In the genomic region with DNA sequence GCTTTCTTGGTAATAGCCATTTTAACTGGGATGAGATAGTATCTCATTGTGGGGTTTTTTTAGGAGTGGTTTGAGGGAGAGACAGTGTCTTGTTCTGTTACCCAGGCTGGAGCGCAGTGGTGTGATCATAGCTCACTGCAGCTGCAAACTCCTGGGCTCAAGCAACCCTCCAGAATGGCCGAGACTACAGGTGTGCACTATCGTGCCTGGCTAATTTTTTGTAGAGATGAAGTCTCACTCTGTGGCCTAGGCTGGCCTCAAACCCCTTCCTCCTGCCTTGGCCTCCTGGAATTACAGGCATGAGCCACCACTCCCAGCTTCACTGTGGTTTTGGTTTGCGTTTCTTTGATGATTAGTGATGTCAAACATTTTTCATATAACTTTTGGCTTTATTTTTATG, we compare ENCODE assay signal across 18 cellular contexts.
DNase-seq lines count a peak whose midpoint lies in the region; ATAC-seq and TF ChIP-seq lines count a peak whose summit lies in the region.
"Had no signal": no experiment of that assay in that cellular context is flagged by ENCODE, and none has a peak within 500 bp of the region (broad histone marks: within the 10 kb centered on the region; RNA-seq: fewer than 3 reads in every experiment).

No MANE protein-coding gene starts in this region.

- no peaks in the 10 kb centered on the region for H3K9me3 ChIP-seq in DND-41 (ENCODE audit: insufficient read depth, low read length, severe bottlenecking)
- H3K9me3 ChIP-seq: BE2C; BLaER1 treated with 17β-estradiol and CSF1 and Interleukin-3, amounts not matched to agents 10 nM and 100 nM; HAP-1 had no signal

- TF ChIP-seq CTCF in DND-41 (IDR thresholded peaks at IDR 0.05; ENCODE audit: borderline replicate concordance, extremely low read depth, low read length, poor library complexity, severe bottlenecking) (no peak), nephron progenitor cell (IDR thresholded peaks at IDR 0.05) (no peak)

- H3K36me3 ChIP-seq in DND-41 (ENCODE audit: insufficient read depth, low read length), result no peaks in the 10 kb centered on the region
- H3K36me3 ChIP-seq: BE2C, HAP-1 had no signal

- H4K20me1 ChIP-seq in DND-41 (ENCODE audit: insufficient read depth, low read length), result no peaks in the 10 kb centered on the region
- H4K20me1 ChIP-seq: BLaER1 treated with 17β-estradiol and CSF1 and Interleukin-3, amounts not matched to agents 10 nM and 100 nM had no signal

- H3K4me1 Mint-ChIP-seq in activated T-cell treated with anti-CD3 and anti-CD28 coated beads, Interleukin-2, amount 50 U/mL, for 72 hours (ENCODE audit: low read depth), result no peaks in the 10 kb centered on the region
- H3K4me1 Mint-ChIP-seq in nephron progenitor cell, result peaks cover 35% of the 10 kb centered on the region

- DNase-seq in activated T-cell treated with anti-CD3 and anti-CD28 coated beads, Interleukin-2, amount 50 U/mL, for 72 hours, result no peak
- DNase-seq in activated T-cell treated with anti-CD3 and anti-CD28 coated beads, Interleukin-2, amount 50 U/mL, for 48 hours, result no peak
- DNase-seq in DND-41 (peak; percentile 68), nephron progenitor cell (no peak), NOMO-1 (lab: John Stamatoyannopoulos, UW; ENCODE audit: unreplicated experiment in 2 of 2) (no peak), A172 (ENCODE audit: low spot score) (no peak)
- peak; percentile 28 for DNase-seq in Jurkat, Clone E6-1 (ENCODE audit: low read depth, low spot score)
- DNase-seq: AML-193; CD4-positive, alpha-beta T cell; CD8-positive, alpha-beta memory T cell; DMS79; GF-D8; GOT3 had no signal

- no peak overlapping the region for H3K4me2 ChIP-seq in DND-41 (ENCODE audit: insufficient read depth, low read length)
- H3K4me2 ChIP-seq: BLaER1 treated with 17β-estradiol and CSF1 and Interleukin-3, amounts not matched to agents 10 nM and 100 nM had no signal

- no peaks in the 10 kb centered on the region for H3K79me2 ChIP-seq in DND-41 (ENCODE audit: insufficient read depth, low read length)

- no peak overlapping the region for H3K4me3 ChIP-seq in DND-41 (ENCODE audit: low read depth in 1 of 2, low read length in 2 of 2)
- no peak overlapping the region for H3K4me3 ChIP-seq in Jurkat, Clone E6-1 (ENCODE audit: low read length)
- H3K4me3 ChIP-seq: BLaER1 treated with 17β-estradiol and CSF1 and Interleukin-3, amounts not matched to agents 10 nM and 100 nM; HAP-1 had no signal

- H3K27me3 ChIP-seq in DND-41 (ENCODE audit: insufficient read depth, low read length, poor library complexity), result no peaks in the 10 kb centered on the region
- H3K27me3 ChIP-seq: BE2C; BLaER1 treated with 17β-estradiol and CSF1 and Interleukin-3, amounts not matched to agents 10 nM and 100 nM had no signal

- no peaks in the 10 kb centered on the region for H3K36me3 Mint-ChIP-seq in activated T-cell treated with anti-CD3 and anti-CD28 coated beads, Interleukin-2, amount 50 U/mL, for 72 hours (ENCODE audit: insufficient read depth in 2 of 2)
- peaks cover 39% of the 10 kb centered on the region for H3K36me3 Mint-ChIP-seq in nephron progenitor cell (ENCODE audit: low read depth)

- H3K27ac ChIP-seq in DND-41 (ENCODE audit: low read length), result 0 out of 2 replicates have a peak overlapping the region, but pooled peaks have one; percentile 12
- H3K27ac ChIP-seq: BLaER1 treated with 17β-estradiol and CSF1 and Interleukin-3, amounts not matched to agents 10 nM and 100 nM had no signal

- H3K4me1 ChIP-seq in DND-41 (ENCODE audit: insufficient read depth, low read length), result peaks cover 17% of the 10 kb centered on the region
- H3K4me1 ChIP-seq: HAP-1 had no signal

- no peaks in the 10 kb centered on the region for H3K27me3 Mint-ChIP-seq in activated T-cell treated with anti-CD3 and anti-CD28 coated beads, Interleukin-2, amount 50 U/mL, for 72 hours (ENCODE audit: low read depth)
- H3K27me3 Mint-ChIP-seq in nephron progenitor cell (ENCODE audit: low read depth, poor library complexity), result no peaks in the 10 kb centered on the region
- H3K27me3 Mint-ChIP-seq: CD4-positive, alpha-beta T cell had no signal

- no peaks in the 10 kb centered on the region for H3K9me3 Mint-ChIP-seq in activated T-cell treated with anti-CD3 and anti-CD28 coated beads, Interleukin-2, amount 50 U/mL, for 72 hours
- H3K9me3 Mint-ChIP-seq in nephron progenitor cell, result peaks cover 5% of the 10 kb centered on the region
- H3K9me3 Mint-ChIP-seq: CD4-positive, alpha-beta T cell; CD8-positive, alpha-beta memory T cell had no signal

- H2AFZ ChIP-seq in DND-41 (ENCODE audit: low read depth, low read length), result no peak overlapping the region

- no peak overlapping the region for H3K4me3 Mint-ChIP-seq in activated T-cell treated with anti-CD3 and anti-CD28 coated beads, Interleukin-2, amount 50 U/mL, for 72 hours
- H3K4me3 Mint-ChIP-seq in nephron progenitor cell, result no peak overlapping the region
- H3K4me3 Mint-ChIP-seq: CD14-positive monocyte; CD4-positive, alpha-beta T cell; CD8-positive, alpha-beta memory T cell had no signal

- no peak for ATAC-seq in activated T-cell treated with anti-CD3 and anti-CD28 coated beads, Interleukin-2, amount 50 U/mL, for 72 hours (replicated peaks in 1 of 2)
- ATAC-seq in DND-41 (ENCODE audit: insufficient read depth, low read depth) (peak; percentile 97), HG02970 (IDR thresholded peaks at IDR 0.05; ENCODE audit: low FRiP score, unreplicated experiment) (no peak)

- H3K9ac ChIP-seq in DND-41 (ENCODE audit: low read depth, low read length), result no peak overlapping the region
- H3K9ac ChIP-seq: BLaER1 treated with 17β-estradiol and CSF1 and Interleukin-3, amounts not matched to agents 10 nM and 100 nM had no signal

- peak overlapping the region; percentile 71 for H3K27ac Mint-ChIP-seq in activated T-cell treated with anti-CD3 and anti-CD28 coated beads, Interleukin-2, amount 50 U/mL, for 72 hours
- peak overlapping the region; percentile 5 for H3K27ac Mint-ChIP-seq in nephron progenitor cell
- H3K27ac Mint-ChIP-seq: CD4-positive, alpha-beta T cell; CD8-positive, alpha-beta memory T cell had no signal

Comparison
In these comparisons a context has a peak if more than half of its experiments do, and no peak if none do; other contexts are left out.
1. DNase-seq: peak in DND-41 (single experiment) and Jurkat, Clone E6-1 (single experiment); none in activated T-cell treated with anti-CD3 and anti-CD28 coated beads, Interleukin-2, amount 50 U/mL, for 72 hours (0 of 2), activated T-cell treated with anti-CD3 and anti-CD28 coated beads, Interleukin-2, amount 50 U/mL, for 48 hours (0 of 2), nephron progenitor cell (single experiment), NOMO-1 (0 of 2) and A172 (single experiment).